In the genomic region with DNA sequence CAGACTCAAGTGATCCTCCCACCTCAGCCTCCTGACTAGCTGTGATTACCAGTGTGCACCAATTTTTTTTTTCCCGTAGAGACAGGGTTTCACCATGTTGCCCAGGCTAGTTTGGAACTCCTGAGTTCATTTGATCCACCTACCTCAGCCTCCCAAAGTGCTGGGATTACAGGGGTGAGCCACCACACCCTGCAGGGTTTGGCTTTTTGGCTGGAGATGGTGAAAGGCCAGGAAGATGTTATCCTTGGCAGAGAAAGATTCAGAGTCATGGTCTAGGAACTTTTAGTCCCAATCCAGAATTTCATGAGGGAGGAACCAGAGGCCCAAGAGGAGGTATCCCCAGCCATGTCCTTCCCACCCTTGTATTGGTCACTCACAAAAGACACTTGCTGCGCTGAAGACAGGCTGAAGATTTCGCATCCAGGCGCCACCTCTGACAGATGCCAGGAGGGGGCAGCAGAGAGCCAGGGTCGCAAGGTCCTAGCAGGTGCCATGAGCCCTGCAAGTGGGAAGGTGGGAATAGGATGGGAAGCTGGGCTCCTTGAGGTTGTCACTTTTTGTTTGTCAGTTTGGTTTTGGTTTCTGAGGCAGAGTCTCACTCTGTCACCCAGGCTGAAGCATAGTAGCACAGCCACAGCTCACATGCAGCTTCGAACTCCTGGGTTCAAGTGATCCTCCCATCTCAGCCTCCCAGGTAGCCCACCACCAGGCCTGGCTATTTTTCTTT, we compare ENCODE assay signal across 1 cellular context.
TF ChIP-seq lines count a peak whose summit lies in the region.
"Not testable (repeated sequence)": the region's sequence is repeated elsewhere in the genome, so short reads cannot be mapped to it uniquely, and the experiment has no call there.

No MANE protein-coding gene starts in this region.

TF ChIP-seq in HepG2, 621 proteins besides CTCF, POLR2A, EP300 and RAD21 (continued from another document and continues in another):
- TF ChIP-seq HOXA3 (CRISPR knock-in tag; IDR thresholded peaks at IDR 0.05) (peak; percentile 51; the same call in 1 of the 2 replicates), BCL6 (CRISPR knock-in tag; IDR thresholded peaks at IDR 0.05) (peak; percentile 58), ZNF883 (CRISPR knock-in tag; IDR thresholded peaks at IDR 0.05; ENCODE audit: not compliant biosample characterization) (peak; percentile 84), GATAD1 (CRISPR knock-in tag; IDR thresholded peaks at IDR 0.05) (peak; percentile 53), ZNF205 (CRISPR knock-in tag; IDR thresholded peaks at IDR 0.05) (0 out of 2 replicates have a peak, but pooled peaks have one; percentile 66), ZNF619 (CRISPR knock-in tag; IDR thresholded peaks at IDR 0.05) (peak; percentile 74; the same call in 1 of the 2 replicates), IRF2 (CRISPR knock-in tag; IDR thresholded peaks at IDR 0.05) (peak; percentile 91), AHR (CRISPR knock-in tag; IDR thresholded peaks at IDR 0.05) (peak; percentile 92; the same call in 1 of the 2 replicates), ZNF331 (CRISPR knock-in tag; IDR thresholded peaks at IDR 0.05) (peak; percentile 90), ZKSCAN8 (CRISPR knock-in tag; IDR thresholded peaks at IDR 0.05; ENCODE audit: borderline replicate concordance) (peak; percentile 63; the same call in 1 of the 2 replicates), ZNF232 (CRISPR knock-in tag; IDR thresholded peaks at IDR 0.05; ENCODE audit: borderline replicate concordance) (peak; percentile 74; the same call in 1 of the 2 replicates), MED1 (CRISPR knock-in tag; IDR thresholded peaks at IDR 0.05) (peak; percentile 43; the same call in 1 of the 2 replicates), HOXA5 (CRISPR knock-in tag; IDR thresholded peaks at IDR 0.05) (peak; percentile 81), NONO (CRISPR knock-in tag; conservative IDR thresholded peaks at IDR 0.05) (peak; percentile 59; the same call in 1 of the 2 replicates), TEAD3 (CRISPR knock-in tag; optimal IDR thresholded peaks at IDR 0.05; ENCODE audit: borderline replicate concordance) (peak; percentile 86), SOX13 (CRISPR knock-in tag; conservative IDR thresholded peaks at IDR 0.05 in 1 of 2, IDR thresholded peaks at IDR 0.05 in 1 of 2) (peak in 1 of 2 experiments; percentile 30; a peak in 1 of 4 replicates), SALL1 (CRISPR knock-in tag; IDR thresholded peaks at IDR 0.05) (peak; percentile 86), RELA (CRISPR knock-in tag; IDR thresholded peaks at IDR 0.05) (peak; percentile 86; the same call in 1 of the 2 replicates), PHF5A (CRISPR knock-in tag; IDR thresholded peaks at IDR 0.05; ENCODE audit: low read depth, unreplicated experiment) (peak; percentile 66), MIER2 (CRISPR knock-in tag; IDR thresholded peaks at IDR 0.05) (0 out of 2 replicates have a peak, but pooled peaks have one; percentile 33), ZFP37 (CRISPR knock-in tag; IDR thresholded peaks at IDR 0.05; ENCODE audit: borderline replicate concordance) (peak; percentile 67; the same call in 1 of the 2 replicates), ZNF598 (CRISPR knock-in tag; IDR thresholded peaks at IDR 0.05; ENCODE audit: borderline replicate concordance) (peak; percentile 66; the same call in 1 of the 2 replicates), ZNF567 (CRISPR knock-in tag; IDR thresholded peaks at IDR 0.05; ENCODE audit: borderline replicate concordance) (0 out of 2 replicates have a peak, but pooled peaks have one; percentile 65), ZNF768 (CRISPR knock-in tag; IDR thresholded peaks at IDR 0.05) (peak; percentile 50; the same call in 1 of the 2 replicates), KLF11 (CRISPR knock-in tag; IDR thresholded peaks at IDR 0.05) (0 out of 2 replicates have a peak, but pooled peaks have one; percentile 38), FOXA3 (CRISPR knock-in tag; IDR thresholded peaks at IDR 0.05) (peak; percentile 57), MXI1 (IDR thresholded peaks at IDR 0.05; ENCODE audit: borderline replicate concordance, low read depth, low read length) (peak; percentile 65; the same call in 1 of the 3 replicates), ZNF136 (CRISPR knock-in tag; IDR thresholded peaks at IDR 0.05; ENCODE audit: low read depth) (peak; percentile 56; the same call in 1 of the 2 replicates), ZNF44 (CRISPR knock-in tag; IDR thresholded peaks at IDR 0.05) (0 out of 2 replicates have a peak, but pooled peaks have one; percentile 48), SPEN (CRISPR knock-in tag; IDR thresholded peaks at IDR 0.05; ENCODE audit: low read depth) (peak; percentile 70; the same call in 1 of the 2 replicates)
- TF ChIP-seq, protein P1, sequence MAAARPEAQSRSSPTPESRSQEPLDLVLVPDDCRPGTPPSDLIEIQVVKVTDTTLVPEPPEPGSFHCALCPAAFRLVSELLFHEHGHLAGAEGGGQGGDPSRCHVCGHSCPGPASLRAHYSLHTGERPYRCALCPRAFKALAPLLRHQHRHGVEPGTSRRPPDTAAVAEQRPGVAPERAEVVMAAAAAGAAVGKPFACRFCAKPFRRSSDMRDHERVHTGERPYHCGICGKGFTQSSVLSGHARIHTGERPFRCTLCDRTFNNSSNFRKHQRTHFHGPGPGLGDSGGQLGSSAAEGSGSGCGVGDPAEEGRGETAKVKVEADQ (CRISPR knock-in tag; IDR thresholded peaks at IDR 0.05; ENCODE audit: borderline replicate concordance) = 0 out of 2 replicates have a peak, but pooled peaks have one; percentile 56
- TF ChIP-seq, protein P2, sequence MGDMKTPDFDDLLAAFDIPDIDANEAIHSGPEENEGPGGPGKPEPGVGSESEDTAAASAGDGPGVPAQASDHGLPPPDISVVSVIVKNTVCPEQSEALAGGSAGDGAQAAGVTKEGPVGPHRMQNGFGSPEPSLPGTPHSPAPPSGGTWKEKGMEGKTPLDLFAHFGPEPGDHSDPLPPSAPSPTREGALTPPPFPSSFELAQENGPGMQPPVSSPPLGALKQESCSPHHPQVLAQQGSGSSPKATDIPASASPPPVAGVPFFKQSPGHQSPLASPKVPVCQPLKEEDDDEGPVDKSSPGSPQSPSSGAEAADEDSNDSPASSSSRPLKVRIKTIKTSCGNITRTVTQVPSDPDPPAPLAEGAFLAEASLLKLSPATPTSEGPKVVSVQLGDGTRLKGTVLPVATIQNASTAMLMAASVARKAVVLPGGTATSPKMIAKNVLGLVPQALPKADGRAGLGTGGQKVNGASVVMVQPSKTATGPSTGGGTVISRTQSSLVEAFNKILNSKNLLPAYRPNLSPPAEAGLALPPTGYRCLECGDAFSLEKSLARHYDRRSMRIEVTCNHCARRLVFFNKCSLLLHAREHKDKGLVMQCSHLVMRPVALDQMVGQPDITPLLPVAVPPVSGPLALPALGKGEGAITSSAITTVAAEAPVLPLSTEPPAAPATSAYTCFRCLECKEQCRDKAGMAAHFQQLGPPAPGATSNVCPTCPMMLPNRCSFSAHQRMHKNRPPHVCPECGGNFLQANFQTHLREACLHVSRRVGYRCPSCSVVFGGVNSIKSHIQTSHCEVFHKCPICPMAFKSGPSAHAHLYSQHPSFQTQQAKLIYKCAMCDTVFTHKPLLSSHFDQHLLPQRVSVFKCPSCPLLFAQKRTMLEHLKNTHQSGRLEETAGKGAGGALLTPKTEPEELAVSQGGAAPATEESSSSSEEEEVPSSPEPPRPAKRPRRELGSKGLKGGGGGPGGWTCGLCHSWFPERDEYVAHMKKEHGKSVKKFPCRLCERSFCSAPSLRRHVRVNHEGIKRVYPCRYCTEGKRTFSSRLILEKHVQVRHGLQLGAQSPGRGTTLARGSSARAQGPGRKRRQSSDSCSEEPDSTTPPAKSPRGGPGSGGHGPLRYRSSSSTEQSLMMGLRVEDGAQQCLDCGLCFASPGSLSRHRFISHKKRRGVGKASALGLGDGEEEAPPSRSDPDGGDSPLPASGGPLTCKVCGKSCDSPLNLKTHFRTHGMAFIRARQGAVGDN (CRISPR knock-in tag; IDR thresholded peaks at IDR 0.05) = peak; percentile 56
- TF ChIP-seq NONO, SOX13 (IDR thresholded peaks at IDR 0.05): not testable (repeated sequence)
- TF ChIP-seq, protein P3, sequence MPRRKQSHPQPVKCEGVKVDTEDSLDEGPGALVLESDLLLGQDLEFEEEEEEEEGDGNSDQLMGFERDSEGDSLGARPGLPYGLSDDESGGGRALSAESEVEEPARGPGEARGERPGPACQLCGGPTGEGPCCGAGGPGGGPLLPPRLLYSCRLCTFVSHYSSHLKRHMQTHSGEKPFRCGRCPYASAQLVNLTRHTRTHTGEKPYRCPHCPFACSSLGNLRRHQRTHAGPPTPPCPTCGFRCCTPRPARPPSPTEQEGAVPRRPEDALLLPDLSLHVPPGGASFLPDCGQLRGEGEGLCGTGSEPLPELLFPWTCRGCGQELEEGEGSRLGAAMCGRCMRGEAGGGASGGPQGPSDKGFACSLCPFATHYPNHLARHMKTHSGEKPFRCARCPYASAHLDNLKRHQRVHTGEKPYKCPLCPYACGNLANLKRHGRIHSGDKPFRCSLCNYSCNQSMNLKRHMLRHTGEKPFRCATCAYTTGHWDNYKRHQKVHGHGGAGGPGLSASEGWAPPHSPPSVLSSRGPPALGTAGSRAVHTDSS (CRISPR knock-in tag; conservative IDR thresholded peaks at IDR 0.05) = peak; percentile 37; the same call in 1 of the 2 replicates
- TF ChIP-seq, protein P4, sequence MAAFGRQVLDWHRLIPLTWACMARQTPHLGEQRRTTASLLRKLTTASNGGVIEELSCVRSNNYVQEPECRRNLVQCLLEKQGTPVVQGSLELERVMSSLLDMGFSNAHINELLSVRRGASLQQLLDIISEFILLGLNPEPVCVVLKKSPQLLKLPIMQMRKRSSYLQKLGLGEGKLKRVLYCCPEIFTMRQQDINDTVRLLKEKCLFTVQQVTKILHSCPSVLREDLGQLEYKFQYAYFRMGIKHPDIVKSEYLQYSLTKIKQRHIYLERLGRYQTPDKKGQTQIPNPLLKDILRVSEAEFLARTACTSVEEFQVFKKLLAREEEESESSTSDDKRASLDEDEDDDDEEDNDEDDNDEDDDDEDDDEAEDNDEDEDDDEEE (CRISPR knock-in tag; IDR thresholded peaks at IDR 0.05) = 0 out of 2 replicates have a peak, but pooled peaks have one; percentile 16
- TF ChIP-seq, protein P5, sequence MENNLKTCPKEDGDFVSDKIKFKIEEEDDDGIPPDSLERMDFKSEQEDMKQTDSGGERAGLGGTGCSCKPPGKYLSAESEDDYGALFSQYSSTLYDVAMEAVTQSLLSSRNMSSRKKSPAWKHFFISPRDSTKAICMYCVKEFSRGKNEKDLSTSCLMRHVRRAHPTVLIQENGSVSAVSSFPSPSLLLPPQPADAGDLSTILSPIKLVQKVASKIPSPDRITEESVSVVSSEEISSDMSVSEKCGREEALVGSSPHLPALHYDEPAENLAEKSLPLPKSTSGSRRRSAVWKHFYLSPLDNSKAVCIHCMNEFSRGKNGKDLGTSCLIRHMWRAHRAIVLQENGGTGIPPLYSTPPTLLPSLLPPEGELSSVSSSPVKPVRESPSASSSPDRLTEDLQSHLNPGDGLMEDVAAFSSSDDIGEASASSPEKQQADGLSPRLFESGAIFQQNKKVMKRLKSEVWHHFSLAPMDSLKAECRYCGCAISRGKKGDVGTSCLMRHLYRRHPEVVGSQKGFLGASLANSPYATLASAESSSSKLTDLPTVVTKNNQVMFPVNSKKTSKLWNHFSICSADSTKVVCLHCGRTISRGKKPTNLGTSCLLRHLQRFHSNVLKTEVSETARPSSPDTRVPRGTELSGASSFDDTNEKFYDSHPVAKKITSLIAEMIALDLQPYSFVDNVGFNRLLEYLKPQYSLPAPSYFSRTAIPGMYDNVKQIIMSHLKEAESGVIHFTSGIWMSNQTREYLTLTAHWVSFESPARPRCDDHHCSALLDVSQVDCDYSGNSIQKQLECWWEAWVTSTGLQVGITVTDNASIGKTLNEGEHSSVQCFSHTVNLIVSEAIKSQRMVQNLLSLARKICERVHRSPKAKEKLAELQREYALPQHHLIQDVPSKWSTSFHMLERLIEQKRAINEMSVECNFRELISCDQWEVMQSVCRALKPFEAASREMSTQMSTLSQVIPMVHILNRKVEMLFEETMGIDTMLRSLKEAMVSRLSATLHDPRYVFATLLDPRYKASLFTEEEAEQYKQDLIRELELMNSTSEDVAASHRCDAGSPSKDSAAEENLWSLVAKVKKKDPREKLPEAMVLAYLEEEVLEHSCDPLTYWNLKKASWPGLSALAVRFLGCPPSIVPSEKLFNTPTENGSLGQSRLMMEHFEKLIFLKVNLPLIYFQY (CRISPR knock-in tag; IDR thresholded peaks at IDR 0.05; ENCODE audit: borderline replicate concordance) = peak; percentile 62; the same call in 1 of the 2 replicates
- TF ChIP-seq, protein P6, sequence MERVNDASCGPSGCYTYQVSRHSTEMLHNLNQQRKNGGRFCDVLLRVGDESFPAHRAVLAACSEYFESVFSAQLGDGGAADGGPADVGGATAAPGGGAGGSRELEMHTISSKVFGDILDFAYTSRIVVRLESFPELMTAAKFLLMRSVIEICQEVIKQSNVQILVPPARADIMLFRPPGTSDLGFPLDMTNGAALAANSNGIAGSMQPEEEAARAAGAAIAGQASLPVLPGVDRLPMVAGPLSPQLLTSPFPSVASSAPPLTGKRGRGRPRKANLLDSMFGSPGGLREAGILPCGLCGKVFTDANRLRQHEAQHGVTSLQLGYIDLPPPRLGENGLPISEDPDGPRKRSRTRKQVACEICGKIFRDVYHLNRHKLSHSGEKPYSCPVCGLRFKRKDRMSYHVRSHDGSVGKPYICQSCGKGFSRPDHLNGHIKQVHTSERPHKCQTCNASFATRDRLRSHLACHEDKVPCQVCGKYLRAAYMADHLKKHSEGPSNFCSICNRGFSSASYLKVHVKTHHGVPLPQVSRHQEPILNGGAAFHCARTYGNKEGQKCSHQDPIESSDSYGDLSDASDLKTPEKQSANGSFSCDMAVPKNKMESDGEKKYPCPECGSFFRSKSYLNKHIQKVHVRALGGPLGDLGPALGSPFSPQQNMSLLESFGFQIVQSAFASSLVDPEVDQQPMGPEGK (CRISPR knock-in tag; IDR thresholded peaks at IDR 0.05) = 0 out of 2 replicates have a peak, but pooled peaks have one; percentile 14
- TF ChIP-seq, protein P7, sequence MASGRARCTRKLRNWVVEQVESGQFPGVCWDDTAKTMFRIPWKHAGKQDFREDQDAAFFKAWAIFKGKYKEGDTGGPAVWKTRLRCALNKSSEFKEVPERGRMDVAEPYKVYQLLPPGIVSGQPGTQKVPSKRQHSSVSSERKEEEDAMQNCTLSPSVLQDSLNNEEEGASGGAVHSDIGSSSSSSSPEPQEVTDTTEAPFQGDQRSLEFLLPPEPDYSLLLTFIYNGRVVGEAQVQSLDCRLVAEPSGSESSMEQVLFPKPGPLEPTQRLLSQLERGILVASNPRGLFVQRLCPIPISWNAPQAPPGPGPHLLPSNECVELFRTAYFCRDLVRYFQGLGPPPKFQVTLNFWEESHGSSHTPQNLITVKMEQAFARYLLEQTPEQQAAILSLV (CRISPR knock-in tag; IDR thresholded peaks at IDR 0.05; ENCODE audit: borderline replicate concordance) = peak; percentile 79
- TF ChIP-seq, protein P8, sequence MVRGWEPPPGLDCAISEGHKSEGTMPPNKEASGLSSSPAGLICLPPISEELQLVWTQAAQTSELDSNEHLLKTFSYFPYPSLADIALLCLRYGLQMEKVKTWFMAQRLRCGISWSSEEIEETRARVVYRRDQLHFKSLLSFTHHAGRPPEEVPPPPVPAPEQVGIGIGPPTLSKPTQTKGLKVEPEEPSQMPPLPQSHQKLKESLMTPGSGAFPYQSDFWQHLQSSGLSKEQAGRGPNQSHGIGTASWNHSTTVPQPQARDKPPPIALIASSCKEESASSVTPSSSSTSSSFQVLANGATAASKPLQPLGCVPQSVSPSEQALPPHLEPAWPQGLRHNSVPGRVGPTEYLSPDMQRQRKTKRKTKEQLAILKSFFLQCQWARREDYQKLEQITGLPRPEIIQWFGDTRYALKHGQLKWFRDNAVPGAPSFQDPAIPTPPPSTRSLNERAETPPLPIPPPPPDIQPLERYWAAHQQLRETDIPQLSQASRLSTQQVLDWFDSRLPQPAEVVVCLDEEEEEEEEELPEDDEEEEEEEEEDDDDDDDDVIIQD (CRISPR knock-in tag; IDR thresholded peaks at IDR 0.05; ENCODE audit: low read depth) = peak; percentile 46; the same call in 1 of the 2 replicates
